ENCODE assay signal across 32 cellular contexts in genomic region chr17:12842936-12843335, GRCh38. TPM values are rescaled to one million over a fixed set of nuclear protein-coding genes. Genes with fewer than 3 reads are reported as not detected.
"Had no signal": no experiment of that assay in that cellular context is flagged by ENCODE, and none has a peak within 500 bp of the region (broad histone marks: within the 10 kb centered on the region; RNA-seq: fewer than 3 reads in every experiment).

No MANE protein-coding gene starts in this region.

- H3K27ac ChIP-seq: neutrophil, ovary, parathyroid adenoma, psoas muscle, skin epidermis, spleen, suprapubic skin, testis, tibial artery, transverse colon, upper lobe of right lung, vagina had no signal

- H3K27me3 Mint-ChIP-seq: natural killer cell treated with Interleukin-12 subunit alpha and Interleukin-12 subunit beta and Interleukin-15 and Interleukin-18, amount 100 ng/mL, for 72 hours; progenitor cell of endocrine pancreas; stimulated activated memory B cell treated with anti-CD40 and anti-IgM and Interleukin-4, amounts not matched to agents 10 μg/mL and 1 μg/mL and 100 μg/mL, for 72 hours; stimulated activated naive CD8-positive, alpha-beta T cell treated with anti-CD3 and anti-CD28 coated beads, Interleukin-15, amount 100 ng/mL, for 72 hours; type B pancreatic cell had no signal

- H3K27ac Mint-ChIP-seq: naive thymus-derived CD8-positive, alpha-beta T cell; natural killer cell treated with Interleukin-12 subunit alpha and Interleukin-12 subunit beta and Interleukin-15 and Interleukin-18, amount 100 ng/mL, for 72 hours; nephron progenitor cell; progenitor cell of endocrine pancreas; stimulated activated memory B cell treated with anti-CD40 and anti-IgM and Interleukin-4, amounts not matched to agents 10 μg/mL and 1 μg/mL and 100 μg/mL, for 72 hours; stimulated activated naive CD8-positive, alpha-beta T cell treated with anti-CD3 and anti-CD28 coated beads, Interleukin-15, amount 100 ng/mL, for 72 hours; type B pancreatic cell had no signal

- H3K9me3 ChIP-seq: ovary, psoas muscle, testis, transverse colon, upper lobe of right lung, vagina had no signal

- H3K4me1 ChIP-seq: psoas muscle, spleen, suprapubic skin, testis, tibial artery, upper lobe of right lung, vagina had no signal

- ATAC-seq: naive thymus-derived CD8-positive, alpha-beta T cell; natural killer cell treated with Interleukin-12 subunit alpha and Interleukin-12 subunit beta and Interleukin-15 and Interleukin-18, amount 100 ng/mL, for 72 hours; psoas muscle; right cardiac atrium; sciatic nerve; stimulated activated memory B cell treated with anti-CD40 and anti-IgM and Interleukin-4, amounts not matched to agents 10 μg/mL and 1 μg/mL and 100 μg/mL, for 72 hours; stimulated activated naive CD8-positive, alpha-beta T cell treated with anti-CD3 and anti-CD28 coated beads, Interleukin-15, amount 100 ng/mL, for 72 hours; stimulated activated naive CD8-positive, alpha-beta T cell treated with anti-CD3 and anti-CD28 coated beads, Interleukin-15, Interleukin-2, amounts not matched to agents 100 U/mL and 50 U/mL, for 24 hours; upper lobe of right lung had no signal

- H3K4me2 ChIP-seq: smooth muscle cell had no signal

- H2AFZ ChIP-seq: parathyroid adenoma had no signal

- H3K36me3 Mint-ChIP-seq: naive thymus-derived CD8-positive, alpha-beta T cell; natural killer cell treated with Interleukin-12 subunit alpha and Interleukin-12 subunit beta and Interleukin-15 and Interleukin-18, amount 100 ng/mL, for 72 hours; stimulated activated memory B cell treated with anti-CD40 and anti-IgM and Interleukin-4, amounts not matched to agents 10 μg/mL and 1 μg/mL and 100 μg/mL, for 72 hours had no signal

- H3K36me3 ChIP-seq: neutrophil, ovary, spleen, suprapubic skin, transverse colon, upper lobe of right lung, vagina had no signal

- H3K4me1 Mint-ChIP-seq: naive thymus-derived CD8-positive, alpha-beta T cell; neural crest cell; stimulated activated memory B cell treated with anti-CD40 and anti-IgM and Interleukin-4, amounts not matched to agents 10 μg/mL and 1 μg/mL and 100 μg/mL, for 72 hours; stimulated activated naive CD8-positive, alpha-beta T cell treated with anti-CD3 and anti-CD28 coated beads, Interleukin-15, amount 100 ng/mL, for 72 hours had no signal

- H3K9ac ChIP-seq: parathyroid adenoma had no signal

- H3K9me3 Mint-ChIP-seq: neural crest cell had no signal

- DNase-seq: naive thymus-derived CD8-positive, alpha-beta T cell; nephron progenitor cell; nucleus accumbens; ovary; psoas muscle; right cardiac atrium; spleen; stimulated activated CD4-positive, alpha-beta T cell treated with anti-CD3 and anti-CD28 coated beads, Interleukin-12 subunit alpha, Interleukin-12 subunit beta, amount 100 ng/mL, for 4 hours; stimulated activated CD4-positive, alpha-beta T cell treated with anti-CD3 and anti-CD28 coated beads, Interleukin-1b, Interleukin-23, amount 100 ng/mL, for 48 hours; stimulated activated CD4-positive, alpha-beta T cell treated with anti-CD3 and anti-CD28 coated beads, Interleukin-4, amount 100 ng/mL, for 1 hour; stimulated activated CD4-positive, alpha-beta T cell treated with anti-CD3 and anti-CD28 coated beads, Interleukin-4, amount 100 ng/mL, for 4 hours; stimulated activated CD8-positive, alpha-beta memory T cell treated with anti-CD3 and anti-CD28 coated beads, Interleukin-4, amount 100 ng/mL, for 48 hours; stimulated activated naive CD4-positive, alpha-beta T cell; stimulated activated naive CD8-positive, alpha-beta T cell treated with anti-CD3 and anti-CD28 coated beads, Interleukin-15, amount 100 ng/mL, for 72 hours; stimulated activated naive CD8-positive, alpha-beta T cell treated with anti-CD3 and anti-CD28 coated beads, Interleukin-15, Interleukin-2, amounts not matched to agents 100 U/mL and 50 U/mL, for 24 hours; substantia nigra; testis; tibial artery; transverse colon; upper lobe of right lung had no signal

- H3K4me3 Mint-ChIP-seq: naive thymus-derived CD8-positive, alpha-beta T cell; natural killer cell treated with Interleukin-12 subunit alpha and Interleukin-12 subunit beta and Interleukin-15 and Interleukin-18, amount 100 ng/mL, for 72 hours; nephron progenitor cell; neural crest cell; stimulated activated memory B cell treated with anti-CD40 and anti-IgM and Interleukin-4, amounts not matched to agents 10 μg/mL and 1 μg/mL and 100 μg/mL, for 72 hours; stimulated activated naive CD8-positive, alpha-beta T cell treated with anti-CD3 and anti-CD28 coated beads, Interleukin-15, amount 100 ng/mL, for 72 hours; type B pancreatic cell had no signal

- H3K27me3 ChIP-seq: neutrophil, ovary, spleen, suprapubic skin, testis, tibial artery, transverse colon, upper lobe of right lung, vagina had no signal

- H3K4me3 ChIP-seq: ovary, psoas muscle, skin epidermis, smooth muscle cell, spleen, suprapubic skin, testis, tibial artery, transverse colon, upper lobe of right lung, vagina had no signal

RNA-seq across cellular contexts. Expression of gene ARHGAP44, which starts 53.6 kb away (rescaled TPM):
- total RNA-seq: naive thymus-derived CD8-positive, alpha-beta T cell had no signal
